ENCODE assay signal across 8 cellular contexts in the genomic region with DNA sequence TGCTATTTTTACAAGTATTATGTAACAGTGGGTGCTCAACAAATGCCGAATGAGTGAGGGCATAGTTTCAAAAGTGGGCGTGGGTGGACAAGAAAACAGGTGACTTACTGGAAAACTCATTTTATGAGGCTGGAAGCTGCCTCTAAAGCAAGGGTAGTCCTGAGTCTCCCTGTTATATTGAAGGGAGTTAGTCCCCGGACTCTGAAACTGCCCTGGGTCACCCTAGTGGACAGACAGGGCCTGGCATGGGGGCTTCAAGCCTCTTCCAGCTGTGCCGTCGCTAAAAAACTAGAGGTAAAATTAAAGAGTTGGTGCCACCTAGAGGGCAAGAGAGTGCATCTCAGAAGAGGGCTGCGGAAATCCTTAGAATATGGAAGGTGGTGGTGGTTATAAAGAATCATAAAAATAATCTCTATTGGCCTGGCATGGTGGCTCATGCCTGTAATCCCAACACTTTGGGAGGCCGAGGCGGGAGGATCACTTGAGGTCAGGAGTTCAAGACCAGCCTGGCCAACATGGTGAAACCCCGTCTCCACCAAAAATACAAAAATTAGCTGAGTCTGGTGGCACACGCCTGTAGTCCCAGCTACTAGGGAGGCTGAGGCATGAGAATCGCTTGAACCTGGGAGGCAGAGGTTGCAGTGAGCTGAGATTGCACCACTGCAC. TPM values are rescaled to one million over a fixed set of nuclear protein-coding genes. Genes with fewer than 3 reads are reported as not detected.
DNase-seq lines count a peak whose midpoint lies in the region; ATAC-seq and TF ChIP-seq lines count a peak whose summit lies in the region.
"Not testable (repeated sequence)": the region's sequence is repeated elsewhere in the genome, so short reads cannot be mapped to it uniquely, and the experiment has no call there.

No MANE protein-coding gene starts in this region.

- peak; percentile 83 to 95 (median 86) for TF ChIP-seq CTCF in ovary (IDR thresholded peaks at IDR 0.05)

- H3K36me3 ChIP-seq in ovary, result not testable (repeated sequence)

- ATAC-seq in HG02763 (IDR thresholded peaks at IDR 0.05; ENCODE audit: unreplicated experiment) (peak; percentile 49), T-cell (replicated peaks in 1 of 4) (peak; percentile 61 to 75 (median 68))

- H3K27me3 ChIP-seq in ovary, result not testable (repeated sequence)

- not testable (repeated sequence) for TF ChIP-seq POLR2A in ovary (IDR thresholded peaks at IDR 0.05)

- H3K36me3 Mint-ChIP-seq in T-cell; activated naive CD8-positive, alpha-beta T cell treated with anti-CD3 and anti-CD28 coated beads for 36 hours: not testable (repeated sequence)

- POLR2A ChIA-PET in T-cell (lab: Charles Lee), result interaction anchor here (0.6 kb wide), 3 partner anchors 14 to 493 kb away, joined by 4 to 6 read pairs (median 5); no protein-coding TSS in a partner anchor

- intact Hi-C loops in ovary (cut with DNase I), result loop anchor here (5.0 to 10.0 kb wide), 5 partner anchors 188 to 278 kb away; a partner anchor contains a TSS

- not testable (repeated sequence) for H3K27me3 Mint-ChIP-seq in T-cell; activated naive CD8-positive, alpha-beta T cell treated with anti-CD3 and anti-CD28 coated beads for 36 hours

- H3K9me3 Mint-ChIP-seq in T-cell; activated naive CD8-positive, alpha-beta T cell treated with anti-CD3 and anti-CD28 coated beads for 36 hours: not testable (repeated sequence)

- CTCF ChIA-PET in T-cell (lab: Charles Lee), result interaction anchor here (0.6 to 5.2 kb wide), 26 partner anchors 8 to 371 kb away, joined by 3 to 75 read pairs (median 4); a partner anchor contains a TSS

- not testable (repeated sequence) for TF ChIP-seq EP300 in ovary (IDR thresholded peaks at IDR 0.05)

- peak; percentile 49 for DNase-seq in GM04503 (ENCODE audit: low read depth)
- DNase-seq in NCI-H1930 (lab: John Stamatoyannopoulos, UW), result peak; percentile 63 to 69
- DNase-seq in T-cell, result peak; percentile 29 to 77 (median 59)
- DNase-seq in activated naive CD8-positive, alpha-beta T cell treated with anti-CD3 and anti-CD28 coated beads for 36 hours, result peak; percentile 74
- peak; percentile 91 for DNase-seq in glomerular visceral epithelial cell (ENCODE audit: extremely low spot score)
- peak; percentile 74 to 85 (median 81) for DNase-seq in ovary
- DNase-seq in superior temporal gyrus (ENCODE audit: extremely low spot score), result peak; percentile 92

- not testable (repeated sequence) for H3K4me3 ChIP-seq in ovary

- H3K27ac ChIP-seq in ovary, result peak overlapping the region in 1 of 2 donors; percentile 62

- H3K4me1 ChIP-seq in ovary (ENCODE audit: insufficient read depth), result not testable (repeated sequence)

- H3K9me3 ChIP-seq in ovary, result not testable (repeated sequence)

- 11 to 19% (median 16%) methylated on average over 11 of the region's 11 CpGs for WGBS in ovary, 3 donors

- H3K27ac Mint-ChIP-seq in T-cell, result peak overlapping the region in 1 of 2 donors; percentile 28
- H3K27ac Mint-ChIP-seq in activated naive CD8-positive, alpha-beta T cell treated with anti-CD3 and anti-CD28 coated beads for 36 hours, result peak overlapping the region; percentile 72

- not testable (repeated sequence) for H3K4me3 Mint-ChIP-seq in T-cell
- H3K4me3 Mint-ChIP-seq in activated naive CD8-positive, alpha-beta T cell treated with anti-CD3 and anti-CD28 coated beads for 36 hours, result peak overlapping the region; percentile 14

- peaks cover 32 to 36% (median 32%) of the 10 kb centered on the region in 3 donors for H3K4me1 Mint-ChIP-seq in T-cell
- H3K4me1 Mint-ChIP-seq in activated naive CD8-positive, alpha-beta T cell treated with anti-CD3 and anti-CD28 coated beads for 36 hours, result peaks cover 38% of the 10 kb centered on the region

RNA-seq across cellular contexts. Expression of a gene that starts 3.6 kb away (rescaled TPM):
- total RNA-seq in T-cell, result 100 to 1,000 TPM in 4 of 5 donors, 10 to 100 TPM in 1; 96.0 to 139 (median 116) TPM
- total RNA-seq in activated naive CD8-positive, alpha-beta T cell treated with anti-CD3 and anti-CD28 coated beads for 36 hours, result 100 to 1,000 TPM; 128 to 132 TPM
- 100 to 1,000 TPM in 5 of 7 donors, 10 to 100 TPM in 2; 49.2 to 147 (median 115) TPM for total RNA-seq in ovary
- 100 to 1,000 TPM in 1 of 2 donors, 10 to 100 TPM in 1; 62.6 to 133 TPM for polyA plus RNA-seq in ovary

RNA-seq across cellular contexts. Expression of a gene that starts 32.9 kb away (rescaled TPM):
- total RNA-seq in T-cell (10 to 100 TPM; 55.2 to 60.7 (median 57.6) TPM), ovary (10 to 100 TPM; 15.5 to 44.5 (median 35.2) TPM)
- 10 to 100 TPM; 83.6 to 83.7 TPM for total RNA-seq in activated naive CD8-positive, alpha-beta T cell treated with anti-CD3 and anti-CD28 coated beads for 36 hours
- 10 to 100 TPM; 27.5 to 44.3 TPM for polyA plus RNA-seq in ovary
